ENCODE assay signal across 1 cellular context in the genomic region with DNA sequence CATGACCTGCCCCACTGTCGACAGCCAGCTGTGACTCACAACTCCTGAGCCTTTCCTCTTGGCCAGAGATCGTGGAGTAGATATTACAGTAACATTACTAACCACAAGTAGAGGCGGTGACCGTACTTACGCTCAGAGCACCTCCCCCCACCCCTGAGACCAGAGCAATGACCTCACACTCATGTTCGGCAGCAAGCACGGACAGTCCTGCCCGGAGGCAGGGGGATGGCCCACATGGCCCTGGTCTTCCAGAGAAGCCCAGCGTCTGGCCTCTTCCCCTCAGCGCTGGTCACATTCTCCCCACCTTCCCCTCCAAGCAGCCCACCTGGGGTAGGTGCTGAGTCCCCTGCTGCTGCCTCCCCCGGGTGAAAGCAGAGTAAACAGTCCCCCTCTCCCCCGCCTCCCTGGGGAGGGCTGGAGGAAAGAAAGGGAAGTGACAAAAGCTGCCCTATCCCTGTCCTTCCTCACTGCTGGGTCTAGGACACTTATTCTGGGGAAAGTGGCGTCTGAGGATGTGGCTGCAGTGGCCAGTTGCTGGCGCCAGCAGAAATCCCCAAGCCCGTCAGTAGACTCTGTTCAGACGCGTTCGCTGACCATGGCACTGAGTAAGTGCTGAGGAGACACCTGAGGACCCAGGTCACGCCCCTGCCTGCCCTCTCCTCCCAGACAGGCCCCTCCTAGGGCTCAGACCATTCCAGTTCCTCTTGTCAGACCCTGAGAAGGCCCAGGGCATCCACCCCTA.
TF ChIP-seq lines count a peak whose summit lies in the region.

No MANE protein-coding gene starts in this region.

TF ChIP-seq in K562, 482 proteins besides CTCF, POLR2A, EP300 and RAD21 (continued from another document and continues in another):
- peak; percentile 85 for TF ChIP-seq NFRKB (IDR thresholded peaks at IDR 0.05; ENCODE audit: low read depth)
- TF ChIP-seq, protein P1, sequence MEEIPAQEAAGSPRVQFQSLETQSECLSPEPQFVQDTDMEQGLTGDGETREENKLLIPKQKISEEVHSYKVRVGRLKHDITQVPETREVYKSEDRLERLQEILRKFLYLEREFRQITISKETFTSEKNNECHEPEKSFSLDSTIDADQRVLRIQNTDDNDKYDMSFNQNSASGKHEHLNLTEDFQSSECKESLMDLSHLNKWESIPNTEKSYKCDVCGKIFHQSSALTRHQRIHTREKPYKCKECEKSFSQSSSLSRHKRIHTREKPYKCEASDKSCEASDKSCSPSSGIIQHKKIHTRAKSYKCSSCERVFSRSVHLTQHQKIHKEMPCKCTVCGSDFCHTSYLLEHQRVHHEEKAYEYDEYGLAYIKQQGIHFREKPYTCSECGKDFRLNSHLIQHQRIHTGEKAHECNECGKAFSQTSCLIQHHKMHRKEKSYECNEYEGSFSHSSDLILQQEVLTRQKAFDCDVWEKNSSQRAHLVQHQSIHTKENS (CRISPR knock-in tag; IDR thresholded peaks at IDR 0.05): 0 out of 2 replicates have a peak, but pooled peaks have one; percentile 69
- TF ChIP-seq TAF1 (IDR thresholded peaks at IDR 0.05; ENCODE audit: control insufficient read depth, extremely low read depth, insufficient read depth, low read length, severe bottlenecking): peak; percentile 93
- no peak for TF ChIP-seq ZSCAN29 (IDR thresholded peaks at IDR 0.05)
- TF ChIP-seq, protein P2, sequence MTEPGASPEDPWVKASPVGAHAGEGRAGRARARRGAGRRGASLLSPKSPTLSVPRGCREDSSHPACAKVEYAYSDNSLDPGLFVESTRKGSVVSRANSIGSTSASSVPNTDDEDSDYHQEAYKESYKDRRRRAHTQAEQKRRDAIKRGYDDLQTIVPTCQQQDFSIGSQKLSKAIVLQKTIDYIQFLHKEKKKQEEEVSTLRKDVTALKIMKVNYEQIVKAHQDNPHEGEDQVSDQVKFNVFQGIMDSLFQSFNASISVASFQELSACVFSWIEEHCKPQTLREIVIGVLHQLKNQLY (CRISPR knock-in tag; conservative IDR thresholded peaks at IDR 0.05): 0 out of 4 replicates have a peak, but pooled peaks have one; percentile 18 to 49
- peak; percentile 51; the same call in 1 of the 2 replicates for TF ChIP-seq NFE2 (IDR thresholded peaks at IDR 0.05; ENCODE audit: low read depth)
- peak; percentile 99 for TF ChIP-seq GATA2 (CRISPR knock-in tag; IDR thresholded peaks at IDR 0.05)
- TF ChIP-seq ILK (tag; IDR thresholded peaks at IDR 0.05; ENCODE audit: borderline replicate concordance, low read depth): no peak
- peak; percentile 98 for TF ChIP-seq SMAD3 (CRISPR knock-in tag; conservative IDR thresholded peaks at IDR 0.05)
- TF ChIP-seq GATAD2A (IDR thresholded peaks at IDR 0.05): peak; percentile 100
- no peak for TF ChIP-seq SAFB (IDR thresholded peaks at IDR 0.05; ENCODE audit: borderline replicate concordance, low read depth, low read length)
- no peak for TF ChIP-seq RBM14 (IDR thresholded peaks at IDR 0.05; ENCODE audit: borderline replicate concordance, insufficient read depth, low read depth, low read length)
- TF ChIP-seq ZNF174 (CRISPR knock-in tag; IDR thresholded peaks at IDR 0.05): 0 out of 2 replicates have a peak, but pooled peaks have one; percentile 5
- TF ChIP-seq, protein P3, sequence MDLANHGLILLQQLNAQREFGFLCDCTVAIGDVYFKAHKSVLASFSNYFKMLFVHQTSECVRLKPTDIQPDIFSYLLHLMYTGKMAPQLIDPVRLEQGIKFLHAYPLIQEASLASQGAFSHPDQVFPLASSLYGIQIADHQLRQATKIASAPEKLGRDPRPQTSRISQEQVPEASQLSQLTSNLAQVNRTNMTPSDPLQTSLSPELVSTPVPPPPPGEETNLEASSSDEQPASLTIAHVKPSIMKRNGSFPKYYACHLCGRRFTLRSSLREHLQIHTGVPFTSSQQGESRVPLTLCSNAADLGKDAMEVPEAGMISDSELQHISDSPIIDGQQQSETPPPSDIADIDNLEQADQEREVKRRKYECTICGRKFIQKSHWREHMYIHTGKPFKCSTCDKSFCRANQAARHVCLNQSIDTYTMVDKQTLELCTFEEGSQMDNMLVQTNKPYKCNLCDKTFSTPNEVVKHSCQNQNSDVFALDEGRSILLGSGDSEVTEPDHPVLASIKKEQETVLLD (IDR thresholded peaks at IDR 0.05): peak; percentile 94
- peak; percentile 63 for TF ChIP-seq POLR2B (IDR thresholded peaks at IDR 0.05; ENCODE audit: low read depth, partially characterized antibody)
- TF ChIP-seq GABPA (tag; conservative IDR thresholded peaks at IDR 0.05; ENCODE audit: low read depth): peak; percentile 79
- TF ChIP-seq, protein P4, sequence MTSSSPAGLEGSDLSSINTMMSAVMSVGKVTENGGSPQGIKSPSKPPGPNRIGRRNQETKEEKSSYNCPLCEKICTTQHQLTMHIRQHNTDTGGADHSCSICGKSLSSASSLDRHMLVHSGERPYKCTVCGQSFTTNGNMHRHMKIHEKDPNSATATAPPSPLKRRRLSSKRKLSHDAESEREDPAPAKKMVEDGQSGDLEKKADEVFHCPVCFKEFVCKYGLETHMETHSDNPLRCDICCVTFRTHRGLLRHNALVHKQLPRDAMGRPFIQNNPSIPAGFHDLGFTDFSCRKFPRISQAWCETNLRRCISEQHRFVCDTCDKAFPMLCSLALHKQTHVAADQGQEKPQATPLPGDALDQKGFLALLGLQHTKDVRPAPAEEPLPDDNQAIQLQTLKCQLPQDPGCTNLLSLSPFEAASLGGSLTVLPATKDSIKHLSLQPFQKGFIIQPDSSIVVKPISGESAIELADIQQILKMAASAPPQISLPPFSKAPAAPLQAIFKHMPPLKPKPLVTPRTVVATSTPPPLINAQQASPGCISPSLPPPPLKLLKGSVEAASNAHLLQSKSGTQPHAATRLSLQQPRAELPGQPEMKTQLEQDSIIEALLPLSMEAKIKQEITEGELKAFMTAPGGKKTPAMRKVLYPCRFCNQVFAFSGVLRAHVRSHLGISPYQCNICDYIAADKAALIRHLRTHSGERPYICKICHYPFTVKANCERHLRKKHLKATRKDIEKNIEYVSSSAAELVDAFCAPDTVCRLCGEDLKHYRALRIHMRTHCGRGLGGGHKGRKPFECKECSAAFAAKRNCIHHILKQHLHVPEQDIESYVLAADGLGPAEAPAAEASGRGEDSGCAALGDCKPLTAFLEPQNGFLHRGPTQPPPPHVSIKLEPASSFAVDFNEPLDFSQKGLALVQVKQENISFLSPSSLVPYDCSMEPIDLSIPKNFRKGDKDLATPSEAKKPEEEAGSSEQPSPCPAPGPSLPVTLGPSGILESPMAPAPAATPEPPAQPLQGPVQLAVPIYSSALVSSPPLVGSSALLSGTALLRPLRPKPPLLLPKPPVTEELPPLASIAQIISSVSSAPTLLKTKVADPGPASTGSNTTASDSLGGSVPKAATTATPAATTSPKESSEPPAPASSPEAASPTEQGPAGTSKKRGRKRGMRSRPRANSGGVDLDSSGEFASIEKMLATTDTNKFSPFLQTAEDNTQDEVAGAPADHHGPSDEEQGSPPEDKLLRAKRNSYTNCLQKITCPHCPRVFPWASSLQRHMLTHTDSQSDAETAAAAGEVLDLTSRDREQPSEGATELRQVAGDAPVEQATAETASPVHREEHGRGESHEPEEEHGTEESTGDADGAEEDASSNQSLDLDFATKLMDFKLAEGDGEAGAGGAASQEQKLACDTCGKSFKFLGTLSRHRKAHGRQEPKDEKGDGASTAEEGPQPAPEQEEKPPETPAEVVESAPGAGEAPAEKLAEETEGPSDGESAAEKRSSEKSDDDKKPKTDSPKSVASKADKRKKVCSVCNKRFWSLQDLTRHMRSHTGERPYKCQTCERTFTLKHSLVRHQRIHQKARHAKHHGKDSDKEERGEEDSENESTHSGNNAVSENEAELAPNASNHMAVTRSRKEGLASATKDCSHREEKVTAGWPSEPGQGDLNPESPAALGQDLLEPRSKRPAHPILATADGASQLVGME (CRISPR knock-in tag; IDR thresholded peaks at IDR 0.05): peak; percentile 98
- TF ChIP-seq CREM (IDR thresholded peaks at IDR 0.05; ENCODE audit: low read depth): peak; percentile 94
- TF ChIP-seq ZNF79 (CRISPR knock-in tag; IDR thresholded peaks at IDR 0.05; ENCODE audit: low read depth): peak; percentile 78
- peak; percentile 97 for TF ChIP-seq BRD9 (IDR thresholded peaks at IDR 0.05; ENCODE audit: low read depth, partially characterized antibody)
- TF ChIP-seq ZNF12 (CRISPR knock-in tag; IDR thresholded peaks at IDR 0.05): no peak
- TF ChIP-seq, protein P5, sequence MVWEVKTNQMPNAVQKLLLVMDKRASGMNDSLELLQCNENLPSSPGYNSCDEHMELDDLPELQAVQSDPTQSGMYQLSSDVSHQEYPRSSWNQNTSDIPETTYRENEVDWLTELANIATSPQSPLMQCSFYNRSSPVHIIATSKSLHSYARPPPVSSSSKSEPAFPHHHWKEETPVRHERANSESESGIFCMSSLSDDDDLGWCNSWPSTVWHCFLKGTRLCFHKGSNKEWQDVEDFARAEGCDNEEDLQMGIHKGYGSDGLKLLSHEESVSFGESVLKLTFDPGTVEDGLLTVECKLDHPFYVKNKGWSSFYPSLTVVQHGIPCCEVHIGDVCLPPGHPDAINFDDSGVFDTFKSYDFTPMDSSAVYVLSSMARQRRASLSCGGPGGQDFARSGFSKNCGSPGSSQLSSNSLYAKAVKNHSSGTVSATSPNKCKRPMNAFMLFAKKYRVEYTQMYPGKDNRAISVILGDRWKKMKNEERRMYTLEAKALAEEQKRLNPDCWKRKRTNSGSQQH (CRISPR knock-in tag; IDR thresholded peaks at IDR 0.05): peak; percentile 88
- no peak for TF ChIP-seq SMAD2 (IDR thresholded peaks at IDR 0.05; ENCODE audit: low read depth, low read length)
- TF ChIP-seq, protein P6, sequence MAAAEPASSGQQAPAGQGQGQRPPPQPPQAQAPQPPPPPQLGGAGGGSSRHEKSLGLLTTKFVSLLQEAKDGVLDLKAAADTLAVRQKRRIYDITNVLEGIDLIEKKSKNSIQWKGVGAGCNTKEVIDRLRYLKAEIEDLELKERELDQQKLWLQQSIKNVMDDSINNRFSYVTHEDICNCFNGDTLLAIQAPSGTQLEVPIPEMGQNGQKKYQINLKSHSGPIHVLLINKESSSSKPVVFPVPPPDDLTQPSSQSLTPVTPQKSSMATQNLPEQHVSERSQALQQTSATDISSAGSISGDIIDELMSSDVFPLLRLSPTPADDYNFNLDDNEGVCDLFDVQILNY (CRISPR knock-in tag; IDR thresholded peaks at IDR 0.05): 0 out of 2 replicates have a peak, but pooled peaks have one; percentile 71
- TF ChIP-seq BRD4 (IDR thresholded peaks at IDR 0.05): peak; percentile 92
- TF ChIP-seq, protein P7, sequence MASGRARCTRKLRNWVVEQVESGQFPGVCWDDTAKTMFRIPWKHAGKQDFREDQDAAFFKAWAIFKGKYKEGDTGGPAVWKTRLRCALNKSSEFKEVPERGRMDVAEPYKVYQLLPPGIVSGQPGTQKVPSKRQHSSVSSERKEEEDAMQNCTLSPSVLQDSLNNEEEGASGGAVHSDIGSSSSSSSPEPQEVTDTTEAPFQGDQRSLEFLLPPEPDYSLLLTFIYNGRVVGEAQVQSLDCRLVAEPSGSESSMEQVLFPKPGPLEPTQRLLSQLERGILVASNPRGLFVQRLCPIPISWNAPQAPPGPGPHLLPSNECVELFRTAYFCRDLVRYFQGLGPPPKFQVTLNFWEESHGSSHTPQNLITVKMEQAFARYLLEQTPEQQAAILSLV (tag; IDR thresholded peaks at IDR 0.05): peak; percentile 93
- peak; percentile 69 for TF ChIP-seq CHD2 (IDR thresholded peaks at IDR 0.05; ENCODE audit: low read depth, low read length)
- TF ChIP-seq, protein P8, sequence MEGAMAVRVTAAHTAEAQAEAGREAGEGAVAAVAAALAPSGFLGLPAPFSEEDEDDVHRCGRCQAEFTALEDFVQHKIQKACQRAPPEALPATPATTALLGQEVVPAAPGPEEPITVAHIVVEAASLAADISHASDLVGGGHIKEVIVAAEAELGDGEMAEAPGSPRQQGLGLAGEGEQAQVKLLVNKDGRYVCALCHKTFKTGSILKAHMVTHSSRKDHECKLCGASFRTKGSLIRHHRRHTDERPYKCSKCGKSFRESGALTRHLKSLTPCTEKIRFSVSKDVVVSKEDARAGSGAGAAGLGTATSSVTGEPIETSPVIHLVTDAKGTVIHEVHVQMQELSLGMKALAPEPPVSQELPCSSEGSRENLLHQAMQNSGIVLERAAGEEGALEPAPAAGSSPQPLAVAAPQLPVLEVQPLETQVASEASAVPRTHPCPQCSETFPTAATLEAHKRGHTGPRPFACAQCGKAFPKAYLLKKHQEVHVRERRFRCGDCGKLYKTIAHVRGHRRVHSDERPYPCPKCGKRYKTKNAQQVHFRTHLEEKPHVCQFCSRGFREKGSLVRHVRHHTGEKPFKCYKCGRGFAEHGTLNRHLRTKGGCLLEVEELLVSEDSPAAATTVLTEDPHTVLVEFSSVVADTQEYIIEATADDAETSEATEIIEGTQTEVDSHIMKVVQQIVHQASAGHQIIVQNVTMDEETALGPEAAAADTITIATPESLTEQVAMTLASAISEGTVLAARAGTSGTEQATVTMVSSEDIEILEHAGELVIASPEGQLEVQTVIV (CRISPR knock-in tag; IDR thresholded peaks at IDR 0.05; ENCODE audit: borderline replicate concordance): peak; percentile 73; the same call in 1 of the 2 replicates
- TF ChIP-seq NR3C1 (CRISPR knock-in tag; IDR thresholded peaks at IDR 0.05): no peak
- TF ChIP-seq ZNF780A (CRISPR knock-in tag; IDR thresholded peaks at IDR 0.05): peak; percentile 81; the same call in 1 of the 2 replicates
- TF ChIP-seq, protein P9, sequence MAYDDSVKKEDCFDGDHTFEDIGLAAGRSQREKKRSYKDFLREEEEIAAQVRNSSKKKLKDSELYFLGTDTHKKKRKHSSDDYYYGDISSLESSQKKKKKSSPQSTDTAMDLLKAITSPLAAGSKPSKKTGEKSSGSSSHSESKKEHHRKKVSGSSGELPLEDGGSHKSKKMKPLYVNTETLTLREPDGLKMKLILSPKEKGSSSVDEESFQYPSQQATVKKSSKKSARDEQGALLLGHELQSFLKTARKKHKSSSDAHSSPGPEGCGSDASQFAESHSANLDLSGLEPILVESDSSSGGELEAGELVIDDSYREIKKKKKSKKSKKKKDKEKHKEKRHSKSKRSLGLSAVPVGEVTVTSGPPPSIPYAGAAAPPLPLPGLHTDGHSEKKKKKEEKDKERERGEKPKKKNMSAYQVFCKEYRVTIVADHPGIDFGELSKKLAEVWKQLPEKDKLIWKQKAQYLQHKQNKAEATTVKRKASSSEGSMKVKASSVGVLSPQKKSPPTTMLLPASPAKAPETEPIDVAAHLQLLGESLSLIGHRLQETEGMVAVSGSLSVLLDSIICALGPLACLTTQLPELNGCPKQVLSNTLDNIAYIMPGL (CRISPR knock-in tag; IDR thresholded peaks at IDR 0.05): no peak
- TF ChIP-seq ZBTB1 (CRISPR knock-in tag; IDR thresholded peaks at IDR 0.05; ENCODE audit: borderline replicate concordance, low read depth): peak; percentile 52; the same call in 1 of the 2 replicates
- peak in 1 of 2 experiments; percentile 84; a peak in 2 of 3 replicates for TF ChIP-seq CBX3 (IDR thresholded peaks at IDR 0.05; ENCODE audit: borderline replicate concordance in 1 of 2, low read length in 2 of 2)
